Comparison of ENCODE assay signal across 10 cellular contexts in the genomic region with DNA sequence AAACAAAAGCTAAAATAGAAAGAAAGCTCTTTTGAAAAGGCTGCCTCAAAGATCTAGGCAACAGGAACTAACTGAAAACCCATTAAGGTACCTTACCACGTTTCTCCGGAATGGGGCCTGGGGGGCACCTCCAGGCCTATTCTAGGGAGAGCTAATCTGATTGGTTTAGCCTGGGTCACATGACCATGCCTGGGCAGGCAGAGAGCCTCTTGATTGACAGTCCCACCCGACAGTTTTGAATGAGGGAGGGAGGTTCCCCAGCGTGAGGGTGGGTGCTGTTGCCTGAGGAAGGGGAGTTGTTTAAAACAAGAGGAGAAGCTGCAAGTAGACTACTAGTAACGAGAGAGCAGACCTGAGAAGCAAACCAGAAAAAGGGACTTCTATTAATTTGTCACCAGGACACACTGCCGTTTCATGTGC.
A peak's percentile ranks its signal among the peaks of the same experiment; 100 is the strongest.
DNase-seq lines count a peak whose midpoint lies in the region; ATAC-seq and TF ChIP-seq lines count a peak whose summit lies in the region.
"Had no signal": no experiment of that assay in that cellular context is flagged by ENCODE, and none has a peak within 500 bp of the region (broad histone marks: within the 10 kb centered on the region; RNA-seq: fewer than 3 reads in every experiment).

No MANE protein-coding gene starts in this region.

- in situ Hi-C loops in KBM-7 (cut with MboI; ENCODE audit: low pct_unique_long_range_greater_than_20kb, low sequenced_read_pairs): no loop called here

- H3K27ac Mint-ChIP-seq in activated CD4-positive, alpha-beta memory T cell treated with anti-CD3 and anti-CD28 coated beads for 36 hours: no peak overlapping the region
- no peak overlapping the region for H3K27ac Mint-ChIP-seq in activated CD4-positive, alpha-beta memory T cell treated with anti-CD3 and anti-CD28 coated beads, Interleukin-2, amount 10 ng/mL, durations not matched to agents 7 days and 5 days
- H3K27ac Mint-ChIP-seq: CD4-positive, alpha-beta memory T cell; naive thymus-derived CD8-positive, alpha-beta T cell had no signal

- peak; percentile 18 for DNase-seq in activated CD4-positive, alpha-beta memory T cell treated with anti-CD3 and anti-CD28 coated beads for 36 hours
- DNase-seq in activated CD4-positive, alpha-beta memory T cell treated with anti-CD3 and anti-CD28 coated beads, Interleukin-2, amount 10 ng/mL, durations not matched to agents 7 days and 5 days: no peak
- peak; percentile 44 for DNase-seq in KBM-7
- peak; percentile 73 for DNase-seq in coronary artery (ENCODE audit: low spot score)
- peak; percentile 40 for DNase-seq in stimulated activated CD8-positive, alpha-beta memory T cell treated with anti-CD3 and anti-CD28 coated beads, Interleukin-4, amount 100 ng/mL, for 48 hours
- DNase-seq: CD4-positive, alpha-beta memory T cell had no signal

- no peak for TF ChIP-seq CTCF in coronary artery (IDR thresholded peaks at IDR 0.05)

- H3K4me3 ChIP-seq in coronary artery: no peak overlapping the region

- ATAC-seq in HG02852 (IDR thresholded peaks at IDR 0.05; ENCODE audit: unreplicated experiment) (no peak), GM19397 (IDR thresholded peaks at IDR 0.05; ENCODE audit: unreplicated experiment) (no peak), HG03342 (IDR thresholded peaks at IDR 0.05; ENCODE audit: unreplicated experiment) (no peak)
- ATAC-seq: naive thymus-derived CD8-positive, alpha-beta T cell had no signal

- intact Hi-C loops in activated CD4-positive, alpha-beta memory T cell treated with anti-CD3 and anti-CD28 coated beads for 36 hours (cut with micrococcal nuclease): no loop called here

- H3K4me3 Mint-ChIP-seq in activated CD4-positive, alpha-beta memory T cell treated with anti-CD3 and anti-CD28 coated beads for 36 hours: no peak overlapping the region
- no peak overlapping the region for H3K4me3 Mint-ChIP-seq in activated CD4-positive, alpha-beta memory T cell treated with anti-CD3 and anti-CD28 coated beads, Interleukin-2, amount 10 ng/mL, durations not matched to agents 7 days and 5 days
- H3K4me3 Mint-ChIP-seq: CD4-positive, alpha-beta memory T cell; naive thymus-derived CD8-positive, alpha-beta T cell had no signal

- no peaks in the 10 kb centered on the region for H3K36me3 Mint-ChIP-seq in activated CD4-positive, alpha-beta memory T cell treated with anti-CD3 and anti-CD28 coated beads for 36 hours
- H3K36me3 Mint-ChIP-seq in activated CD4-positive, alpha-beta memory T cell treated with anti-CD3 and anti-CD28 coated beads, Interleukin-2, amount 10 ng/mL, durations not matched to agents 7 days and 5 days (ENCODE audit: low read depth): no peaks in the 10 kb centered on the region
- H3K36me3 Mint-ChIP-seq: CD4-positive, alpha-beta memory T cell; naive thymus-derived CD8-positive, alpha-beta T cell had no signal

- POLR2A ChIA-PET in activated CD4-positive, alpha-beta memory T cell treated with anti-CD3 and anti-CD28 coated beads for 36 hours (lab: Charles Lee): no interaction called here
- POLR2A ChIA-PET in activated CD4-positive, alpha-beta memory T cell treated with anti-CD3 and anti-CD28 coated beads, Interleukin-2, amount 10 ng/mL, durations not matched to agents 7 days and 5 days (lab: Charles Lee): no interaction called here

- no peaks in the 10 kb centered on the region for H3K4me1 Mint-ChIP-seq in activated CD4-positive, alpha-beta memory T cell treated with anti-CD3 and anti-CD28 coated beads for 36 hours (ENCODE audit: low read depth)
- H3K4me1 Mint-ChIP-seq in activated CD4-positive, alpha-beta memory T cell treated with anti-CD3 and anti-CD28 coated beads, Interleukin-2, amount 10 ng/mL, durations not matched to agents 7 days and 5 days: no peaks in the 10 kb centered on the region
- H3K4me1 Mint-ChIP-seq: CD4-positive, alpha-beta memory T cell; naive thymus-derived CD8-positive, alpha-beta T cell had no signal

- no peaks in the 10 kb centered on the region for H3K27me3 Mint-ChIP-seq in activated CD4-positive, alpha-beta memory T cell treated with anti-CD3 and anti-CD28 coated beads for 36 hours
- H3K27me3 Mint-ChIP-seq in activated CD4-positive, alpha-beta memory T cell treated with anti-CD3 and anti-CD28 coated beads, Interleukin-2, amount 10 ng/mL, durations not matched to agents 7 days and 5 days: no peaks in the 10 kb centered on the region

- H3K27ac ChIP-seq in coronary artery: no peak overlapping the region

- CTCF ChIA-PET in activated CD4-positive, alpha-beta memory T cell treated with anti-CD3 and anti-CD28 coated beads for 36 hours (lab: Charles Lee): interaction anchor here (0.7 kb wide), 1 partner anchor 1670 kb away, joined by 4 read pairs; no protein-coding TSS in a partner anchor
- CTCF ChIA-PET in activated CD4-positive, alpha-beta memory T cell treated with anti-CD3 and anti-CD28 coated beads, Interleukin-2, amount 10 ng/mL, durations not matched to agents 7 days and 5 days (lab: Charles Lee): no interaction called here

- H3K9me3 Mint-ChIP-seq in activated CD4-positive, alpha-beta memory T cell treated with anti-CD3 and anti-CD28 coated beads for 36 hours: no peaks in the 10 kb centered on the region
- H3K9me3 Mint-ChIP-seq in activated CD4-positive, alpha-beta memory T cell treated with anti-CD3 and anti-CD28 coated beads, Interleukin-2, amount 10 ng/mL, durations not matched to agents 7 days and 5 days: no peaks in the 10 kb centered on the region
- H3K9me3 Mint-ChIP-seq: CD4-positive, alpha-beta memory T cell; naive thymus-derived CD8-positive, alpha-beta T cell had no signal
